1 cellular context compared by ENCODE assay signal in the genomic region with DNA sequence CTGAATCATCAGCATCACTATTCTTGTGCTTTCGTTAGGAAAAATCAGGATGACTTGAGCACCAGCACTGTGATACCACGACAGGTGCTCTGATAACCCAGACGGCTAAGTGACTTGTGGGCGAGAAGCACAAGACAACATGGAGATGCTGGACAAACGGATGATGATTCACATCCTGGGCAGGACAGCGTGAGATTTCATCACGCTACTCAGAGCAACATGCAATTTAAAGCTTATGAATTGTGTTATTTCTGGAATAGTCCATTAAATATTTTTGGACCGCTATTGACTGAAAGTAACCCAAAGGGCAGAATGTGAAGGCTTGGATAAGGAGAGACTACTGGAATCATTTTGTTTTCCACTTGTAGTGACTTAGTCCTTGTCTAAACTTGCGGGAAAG.
TF ChIP-seq lines count a peak whose summit lies in the region.

No MANE protein-coding gene starts in this region.

TF ChIP-seq in IMR-90, 13 proteins besides CTCF, POLR2A, EP300 and RAD21 (continued from another document):
- TF ChIP-seq, protein P1, sequence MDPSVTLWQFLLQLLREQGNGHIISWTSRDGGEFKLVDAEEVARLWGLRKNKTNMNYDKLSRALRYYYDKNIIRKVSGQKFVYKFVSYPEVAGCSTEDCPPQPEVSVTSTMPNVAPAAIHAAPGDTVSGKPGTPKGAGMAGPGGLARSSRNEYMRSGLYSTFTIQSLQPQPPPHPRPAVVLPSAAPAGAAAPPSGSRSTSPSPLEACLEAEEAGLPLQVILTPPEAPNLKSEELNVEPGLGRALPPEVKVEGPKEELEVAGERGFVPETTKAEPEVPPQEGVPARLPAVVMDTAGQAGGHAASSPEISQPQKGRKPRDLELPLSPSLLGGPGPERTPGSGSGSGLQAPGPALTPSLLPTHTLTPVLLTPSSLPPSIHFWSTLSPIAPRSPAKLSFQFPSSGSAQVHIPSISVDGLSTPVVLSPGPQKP (IDR thresholded peaks at IDR 0.05; ENCODE audit: borderline replicate concordance, low read depth, low read length), result no peak
- TF ChIP-seq BHLHE40 (IDR thresholded peaks at IDR 0.05; ENCODE audit: low read depth, low read length) (no peak), CEBPB (IDR thresholded peaks at IDR 0.05; ENCODE audit: low read depth, low read length) (no peak), SMC3 (IDR thresholded peaks at IDR 0.05; ENCODE audit: low read depth, low read length) (no peak), MAFK (IDR thresholded peaks at IDR 0.05; ENCODE audit: low read depth, low read length) (no peak), MAZ (IDR thresholded peaks at IDR 0.05; ENCODE audit: borderline replicate concordance, low read depth, low read length) (no peak), CHD1 (IDR thresholded peaks at IDR 0.05; ENCODE audit: low read depth, low read length) (no peak), MXI1 (IDR thresholded peaks at IDR 0.05; ENCODE audit: borderline replicate concordance, low read depth, low read length) (no peak), NFE2L2 (IDR thresholded peaks at IDR 0.05; ENCODE audit: low read depth, low read length) (no peak)
